In genomic region chr15:60519218-60519617, GRCh38 we compare ENCODE assay signal across 13 cellular contexts. TPM values are rescaled to one million over a fixed set of nuclear protein-coding genes. Genes with fewer than 3 reads are reported as not detected.
A peak's percentile ranks its signal among the peaks of the same experiment; 100 is the strongest.
DNase-seq lines count a peak whose midpoint lies in the region; ATAC-seq and TF ChIP-seq lines count a peak whose summit lies in the region.
"Had no signal": no experiment of that assay in that cellular context is flagged by ENCODE, and none has a peak within 500 bp of the region (broad histone marks: within the 10 kb centered on the region; RNA-seq: fewer than 3 reads in every experiment).

No MANE protein-coding gene starts in this region.

- peaks cover 4% of the 10 kb centered on the region for H3K36me3 Mint-ChIP-seq in MCF 10A (ENCODE audit: insufficient read depth, unreplicated experiment)
- peaks cover 97% of the 10 kb centered on the region for H3K36me3 Mint-ChIP-seq in activated T-helper 17 cell treated with anti-CD3 and anti-CD28 coated beads, Interleukin-2, amount 50 U/mL, for 72 hours (ENCODE audit: low read depth)

- no peak overlapping the region for H3K9ac ChIP-seq in colonic mucosa (ENCODE audit: low read depth in 2 of 2, low read length in 2 of 2)

- no peaks in the 10 kb centered on the region for H3K27me3 Mint-ChIP-seq in MCF 10A (ENCODE audit: insufficient read depth, unreplicated experiment)
- H3K27me3 Mint-ChIP-seq in activated T-helper 17 cell treated with anti-CD3 and anti-CD28 coated beads, Interleukin-2, amount 50 U/mL, for 72 hours, result no peaks in the 10 kb centered on the region
- H3K27me3 Mint-ChIP-seq: activated CD4-positive, alpha-beta T cell treated with anti-CD3 and anti-CD28 coated beads for 36 hours had no signal

- TF ChIP-seq POLR2A in breast epithelium (IDR thresholded peaks at IDR 0.05), result no peak

- no peak overlapping the region for H3K4me3 Mint-ChIP-seq in MCF 10A (ENCODE audit: unreplicated experiment)
- H3K4me3 Mint-ChIP-seq in activated T-helper 17 cell treated with anti-CD3 and anti-CD28 coated beads, Interleukin-2, amount 50 U/mL, for 72 hours, result peak overlapping the region; percentile 69

- TF ChIP-seq CTCF in MCF 10A (IDR thresholded peaks at IDR 0.05; ENCODE audit: unreplicated experiment), result no peak
- no peak for TF ChIP-seq CTCF in breast epithelium (IDR thresholded peaks at IDR 0.05)
- TF ChIP-seq CTCF in colonic mucosa (IDR thresholded peaks at IDR 0.05), result no peak

- H3K4me3 ChIP-seq in breast epithelium (no peak overlapping the region), thymus (ENCODE audit: low read length) (no peak overlapping the region), colonic mucosa (no peak overlapping the region)

- peak overlapping the region; percentile 73 for H3K27ac Mint-ChIP-seq in MCF 10A (ENCODE audit: low read depth, unreplicated experiment)
- H3K27ac Mint-ChIP-seq in activated T-helper 17 cell treated with anti-CD3 and anti-CD28 coated beads, Interleukin-2, amount 50 U/mL, for 72 hours, result peak overlapping the region; percentile 95

- intact Hi-C loops in MCF 10A (cut with micrococcal nuclease), result no loop called here
- intact Hi-C loops in breast epithelium (cut with DNase I; ENCODE audit: low total_unique reads), result no loop called here
- intact Hi-C loops in colonic mucosa (cut with DNase I), result no loop called here

- H3K36me3 ChIP-seq in breast epithelium, result no peaks in the 10 kb centered on the region
- peaks cover 3% of the 10 kb centered on the region for H3K36me3 ChIP-seq in thymus (ENCODE audit: control insufficient read depth, insufficient read depth)
- no peaks in the 10 kb centered on the region for H3K36me3 ChIP-seq in colonic mucosa

- BruUV-seq in MCF 10A (replicated peaks; lab: Mats Ljungman, UMichigan), result no TSS peak

- H3K27ac ChIP-seq in breast epithelium, result no peak overlapping the region
- peak overlapping the region; percentile 8 for H3K27ac ChIP-seq in thymus (ENCODE audit: low read depth)
- no peak overlapping the region for H3K27ac ChIP-seq in colonic mucosa

- H3K9me3 ChIP-seq in breast epithelium (no peaks in the 10 kb centered on the region), thymus (ENCODE audit: control insufficient read depth) (no peaks in the 10 kb centered on the region), colonic mucosa (no peaks in the 10 kb centered on the region)

- DNase-seq in MCF 10A (ENCODE audit: unreplicated experiment) (no peak), breast epithelium (ENCODE audit: low spot score in 2 of 2) (no peak), fibroblast of peridontal ligament (ENCODE audit: extremely low read depth) (peak; percentile 30), NCI-H1048 (lab: John Stamatoyannopoulos, UW) (no peak), colonic mucosa (no peak)
- DNase-seq: activated CD4-positive, alpha-beta T cell treated with anti-CD3 and anti-CD28 coated beads for 36 hours; activated naive CD4-positive, alpha-beta T cell; Karpas-422; occipital lobe; SW 1271 had no signal

- no peaks in the 10 kb centered on the region for H3K9me3 Mint-ChIP-seq in MCF 10A (ENCODE audit: unreplicated experiment)
- no peaks in the 10 kb centered on the region for H3K9me3 Mint-ChIP-seq in activated T-helper 17 cell treated with anti-CD3 and anti-CD28 coated beads, Interleukin-2, amount 50 U/mL, for 72 hours

- 90% methylated on average over 1 of the region's 1 CpG for WGBS in thymus

- H3K4me1 ChIP-seq in breast epithelium (no peaks in the 10 kb centered on the region), thymus (ENCODE audit: control insufficient read depth, insufficient read depth, low read length) (no peaks in the 10 kb centered on the region), colonic mucosa (no peaks in the 10 kb centered on the region)

- H3K4me1 Mint-ChIP-seq in MCF 10A (ENCODE audit: insufficient read depth, unreplicated experiment), result peaks cover 27% of the 10 kb centered on the region
- H3K4me1 Mint-ChIP-seq in activated T-helper 17 cell treated with anti-CD3 and anti-CD28 coated beads, Interleukin-2, amount 50 U/mL, for 72 hours, result peaks cover 43% of the 10 kb centered on the region

- CTCF ChIA-PET in MCF 10A (lab: Yijun Ruan, JAX), result interaction anchor here (0.6 to 7.2 kb wide), 6 partner anchors 10 to 411 kb away, joined by 3 to 125 read pairs (median 6); no protein-coding TSS in a partner anchor

- no peaks in the 10 kb centered on the region for H3K27me3 ChIP-seq in breast epithelium
- no peaks in the 10 kb centered on the region for H3K27me3 ChIP-seq in thymus (ENCODE audit: control insufficient read depth, insufficient read depth)
- H3K27me3 ChIP-seq in colonic mucosa, result no peaks in the 10 kb centered on the region

- POLR2A ChIA-PET in MCF 10A (lab: Yijun Ruan, JAX), result interaction anchor here (1.5 to 2.6 kb wide), 3 partner anchors 10 to 40 kb away, joined by 6 to 16 read pairs (median 10); partner anchors contain the start of gene ICE2

- peak; percentile 24 for ATAC-seq in activated T-helper 17 cell treated with anti-CD3 and anti-CD28 coated beads, Interleukin-2, amount 50 U/mL, for 72 hours (replicated peaks)
- no peak for ATAC-seq in GM19324 (IDR thresholded peaks at IDR 0.05; ENCODE audit: low FRiP score, unreplicated experiment)

RNA-seq across cellular contexts. Expression of gene ICE2, which starts 40.3 kb away (rescaled TPM):
- total RNA-seq in MCF 10A (2022) (55.1 and 57.9 TPM in 2 replicates), breast epithelium (10 to 100 TPM; 28.5 to 40.7 (median 36.1) TPM), colonic mucosa (10 to 100 TPM; 37.3 to 37.7 TPM)
- total RNA-seq in activated T-helper 17 cell treated with anti-CD3 and anti-CD28 coated beads, Interleukin-2, amount 50 U/mL, for 72 hours, result 10 to 100 TPM; 46.0 to 69.3 TPM
- 30.1 TPM for polyA plus RNA-seq in thymus
